In genomic region chr9:33202552-33203300, GRCh38 we compare ENCODE assay signal across 8 cellular contexts. TPM values are rescaled to one million over a fixed set of nuclear protein-coding genes. Genes with fewer than 3 reads are reported as not detected.
DNase-seq lines count a peak whose midpoint lies in the region; ATAC-seq and TF ChIP-seq lines count a peak whose summit lies in the region.

No MANE protein-coding gene starts in this region.

- H3K4me2 ChIP-seq in KMS-11, result peak overlapping the region; percentile 69; the same call in 1 of the 2 replicates

- CTCF ChIA-PET in HEK293T (lab: Yijun Ruan, JAX), result no interaction called here

- no peak overlapping the region for H3K4me3 ChIP-seq in KMS-11 (IDR thresholded peaks at IDR 0.05; ENCODE audit: insufficient read depth, low read depth, low read length)
- no peak overlapping the region for H3K4me3 ChIP-seq in astrocyte of the spinal cord (ENCODE audit: low read depth, low read length)

- POLR2A ChIA-PET in HEK293T (lab: Yijun Ruan, JAX), result no interaction called here

- H3K36me3 ChIP-seq in KMS-11 (ENCODE audit: insufficient read depth), result no peaks in the 10 kb centered on the region

- peaks cover 31% of the 10 kb centered on the region for H3K4me1 ChIP-seq in KMS-11 (ENCODE audit: low read depth, poor library complexity, severe bottlenecking)

- ATAC-seq in GM18499 (IDR thresholded peaks at IDR 0.05; ENCODE audit: insufficient read depth, unreplicated experiment) (peak; percentile 96), GM21786 (IDR thresholded peaks at IDR 0.05; ENCODE audit: unreplicated experiment) (peak; percentile 99)

- H3K79me2 ChIP-seq in KMS-11 (ENCODE audit: insufficient read depth, low read depth), result no peaks in the 10 kb centered on the region

- H3K27me3 ChIP-seq in KMS-11 (ENCODE audit: insufficient read depth, low read depth), result no peaks in the 10 kb centered on the region

- H2AFZ ChIP-seq in KMS-11 (ENCODE audit: low read depth), result peak overlapping the region; percentile 59

- H4K20me1 ChIP-seq in KMS-11 (ENCODE audit: insufficient read depth), result no peaks in the 10 kb centered on the region

- peak overlapping the region; percentile 29; the same call in 1 of the 2 replicates for H3K27ac ChIP-seq in KMS-11

- intact Hi-C loops in posterior vena cava (cut with DNase I), result loop anchor here (5.0 to 10.0 kb wide), 4 partner anchors 35 to 100 kb away; partner anchors contain the start of gene B4GALT1 (in 1 of the 2)

- H3K9ac ChIP-seq in KMS-11, result no peak overlapping the region; the same call in 1 of the 2 replicates

- in situ Hi-C loops in astrocyte of the spinal cord (cut with HindIII; ENCODE audit: low sequenced_read_pairs), result no loop called here

- DNase-seq in astrocyte of the spinal cord (ENCODE audit: low read depth, low spot score) (peak; percentile 71), posterior vena cava (ENCODE audit: low spot score) (peak; percentile 90), D341Med (ENCODE audit: low spot score) (no peak), HEK293T (ENCODE audit: extremely low spot score) (no peak), NCI-H345 treated with DMSO at 0.1 percent for 48 hours (lab: John Stamatoyannopoulos, UW; ENCODE audit: unreplicated experiment) (no peak)

- TF ChIP-seq CTCF in KMS-11 (conservative IDR thresholded peaks at IDR 0.05; ENCODE audit: low read depth, low read length) (no peak), astrocyte of the spinal cord (IDR thresholded peaks at IDR 0.05; ENCODE audit: low read depth, low read length) (no peak)

TF ChIP-seq in HEK293T, 16 proteins besides CTCF, POLR2A, EP300 and RAD21:
- no peak for TF ChIP-seq PKNOX1 (IDR thresholded peaks at IDR 0.05)

RNA-seq across cellular contexts. Expression of gene B4GALT1, which starts 35.6 kb away (rescaled TPM):
- 100 to 1,000 TPM in 1 of 2 donors, 10 to 100 TPM in 1; 76.8 to 107 TPM for total RNA-seq in posterior vena cava

RNA-seq across cellular contexts. Expression of gene SPINK4, which starts 37.2 kb away (rescaled TPM):
- not detected for total RNA-seq in posterior vena cava

Comparison
In these comparisons a context has a peak if more than half of its experiments do, and no peak if none do; other contexts are left out.
1. DNase-seq: peak in astrocyte of the spinal cord (single experiment) and posterior vena cava (single experiment); none in D341Med (single experiment), HEK293T (single experiment) and NCI-H345 treated with DMSO at 0.1 percent for 48 hours (single experiment).